Comparison of ENCODE assay signal across 10 cellular contexts in genomic region chr2:230738391-230738811, GRCh38. TPM values are rescaled to one million over a fixed set of nuclear protein-coding genes. Genes with fewer than 3 reads are reported as not detected.
A peak's percentile ranks its signal among the peaks of the same experiment; 100 is the strongest.
DNase-seq lines count a peak whose midpoint lies in the region; ATAC-seq and TF ChIP-seq lines count a peak whose summit lies in the region.
"Had no signal": no experiment of that assay in that cellular context is flagged by ENCODE, and none has a peak within 500 bp of the region (broad histone marks: within the 10 kb centered on the region; RNA-seq: fewer than 3 reads in every experiment).

No MANE protein-coding gene starts in this region.

- H3K23ac ChIP-seq in mesendoderm (ENCODE audit: low read length): no peak overlapping the region

- H2BK5ac ChIP-seq in mesendoderm (ENCODE audit: low read length): no peak overlapping the region

- no peak overlapping the region for H2BK15ac ChIP-seq in mesendoderm (replicated peaks; ENCODE audit: low read depth)

- H3K4me1 ChIP-seq in BLaER1: peaks cover 41% of the 10 kb centered on the region
- H3K4me1 ChIP-seq in body of pancreas: peaks cover 57% of the 10 kb centered on the region
- no peaks in the 10 kb centered on the region for H3K4me1 ChIP-seq in mesendoderm (ENCODE audit: control insufficient read depth, low read depth, low read length)

- H3K36me3 ChIP-seq in BLaER1 (peaks cover 44% of the 10 kb centered on the region), body of pancreas (replicated peaks in 1 of 2; ENCODE audit: insufficient read depth in 1 of 2, low read depth in 2 of 2) (no peaks in the 10 kb centered on the region), mesendoderm (ENCODE audit: control insufficient read depth, insufficient read depth, low read length) (no peaks in the 10 kb centered on the region)

- H4K8ac ChIP-seq in mesendoderm (ENCODE audit: low read depth, low read length): no peak overlapping the region

- H3K4me2 ChIP-seq in BLaER1: peak overlapping the region; percentile 69
- H3K4me2 ChIP-seq in mesendoderm (ENCODE audit: low read length): no peak overlapping the region

- no peak overlapping the region for H3K4ac ChIP-seq in mesendoderm (ENCODE audit: low read depth, low read length)

- H3K79me1 ChIP-seq in mesendoderm (ENCODE audit: low read length): peaks cover 12% of the 10 kb centered on the region

- H3K9ac ChIP-seq in BLaER1 (peak overlapping the region; percentile 46), mesendoderm (ENCODE audit: low read length) (no peak overlapping the region)

- H4K5ac ChIP-seq in mesendoderm (ENCODE audit: low read length): no peak overlapping the region

- H2AK5ac ChIP-seq in mesendoderm (ENCODE audit: low read length): no peak overlapping the region

- no peak for TF ChIP-seq CTCF in body of pancreas (IDR thresholded peaks at IDR 0.05)

- no peaks in the 10 kb centered on the region for H3K27me3 ChIP-seq in BLaER1
- no peaks in the 10 kb centered on the region for H3K27me3 ChIP-seq in body of pancreas
- H3K27me3 ChIP-seq in mesendoderm (ENCODE audit: insufficient read depth, low read length, poor library complexity): no peaks in the 10 kb centered on the region

- peak; percentile 44 for DNase-seq in LHCN-M2 (ENCODE audit: low read depth)
- DNase-seq in body of pancreas: no peak
- DNase-seq in myocyte (ENCODE audit: low read depth): peak; percentile 42
- no peak for DNase-seq in dedifferentiated amniotic fluid mesenchymal stem cell (ENCODE audit: extremely low spot score)
- DNase-seq in mesendoderm: no peak
- no peak for DNase-seq in stimulated activated CD4-positive, alpha-beta T cell treated with anti-CD3 and anti-CD28 coated beads, Interleukin-2, amount 100 ng/mL, for 48 hours
- DNase-seq: EL, posterior cingulate gyrus had no signal

- peaks cover 27% of the 10 kb centered on the region for H3K79me2 ChIP-seq in mesendoderm (ENCODE audit: control insufficient read depth, insufficient read depth, low read length)

- H3K18ac ChIP-seq in mesendoderm (ENCODE audit: low read length): no peak overlapping the region

- H4K20me1 ChIP-seq in BLaER1: peaks cover 97% of the 10 kb centered on the region

- ATAC-seq in body of pancreas (peak; percentile 28), GM19467 (IDR thresholded peaks at IDR 0.05; ENCODE audit: unreplicated experiment) (no peak)

- intact Hi-C loops in body of pancreas (cut with DNase I): no loop called here

- H2BK120ac ChIP-seq in mesendoderm (ENCODE audit: low read depth, low read length): no peak overlapping the region

- TF ChIP-seq POLR2A in body of pancreas (IDR thresholded peaks at IDR 0.05): no peak

- H3K9me3 ChIP-seq in BLaER1 (peaks cover 14% of the 10 kb centered on the region; the same call in 1 of the 2 replicates), body of pancreas (no peaks in the 10 kb centered on the region)

- H3K4me3 ChIP-seq in BLaER1 (no peak overlapping the region), body of pancreas (no peak overlapping the region), mesendoderm (ENCODE audit: low read length) (no peak overlapping the region)

- no peak overlapping the region for H3K56ac ChIP-seq in mesendoderm (ENCODE audit: low read length)

- WGBS in body of pancreas, 2 donors: 9 to 17% methylated on average over 1 of the region's 1 CpG
- no CpG with 5 or more reads among the region's 1 CpG for WGBS in mesendoderm (ENCODE audit: extremely low coverage, insufficient coverage, low lambda C conversion rate)

- H3K27ac ChIP-seq in BLaER1: peak overlapping the region; percentile 25
- H3K27ac ChIP-seq in body of pancreas: peak overlapping the region; percentile 45 to 73 (median 60)
- H3K27ac ChIP-seq in mesendoderm (ENCODE audit: low read depth, low read length): no peak overlapping the region

RNA-seq across cellular contexts. Expression of gene CAB39, which starts 25.8 kb away (rescaled TPM):
- 40.1 and 41.0 TPM in 2 replicates for total RNA-seq in LHCN-M2 (2014; rRNA removed)
- 12.6 TPM for polyA plus RNA-seq in LHCN-M2 (2012)
- total RNA-seq in body of pancreas: 10 to 100 TPM; 32.3 to 34.5 TPM
- 86.0 and 98.0 TPM in 2 replicates for total RNA-seq in myocyte
- polyA plus RNA-seq in myocyte (2012): 19.6 TPM
- 33.4 TPM for polyA plus RNA-seq in mesendoderm (2013, experiment 1 of 2)
- polyA plus RNA-seq in mesendoderm (2013, experiment 2 of 2): 34.1 TPM

Comparison
In these comparisons a context has a peak if more than half of its experiments do, and no peak if none do; other contexts are left out.
1. DNase-seq: peak in LHCN-M2 (single experiment) and myocyte (single experiment); none in body of pancreas (0 of 4), dedifferentiated amniotic fluid mesenchymal stem cell (single experiment), mesendoderm (single experiment) and stimulated activated CD4-positive, alpha-beta T cell treated with anti-CD3 and anti-CD28 coated beads, Interleukin-2, amount 100 ng/mL, for 48 hours (0 of 2).